In genomic region chr2:97701186-97701585, GRCh38 we compare ENCODE assay signal across 21 cellular contexts.
"Had no signal": no experiment of that assay in that cellular context is flagged by ENCODE, and none has a peak within 500 bp of the region (broad histone marks: within the 10 kb centered on the region; RNA-seq: fewer than 3 reads in every experiment).

No MANE protein-coding gene starts in this region.

- H3K27ac Mint-ChIP-seq: activated CD4-positive, alpha-beta T cell treated with anti-CD3 and anti-CD28 coated beads, Interleukin-2, amount 10 ng/mL, durations not matched to agents 24 days and 14 days; activated naive CD4-positive, alpha-beta T cell treated with anti-CD3 and anti-CD28 coated beads, Interleukin-2, amount 10 ng/mL, durations not matched to agents 7 days and 5 days; nephron; stimulated activated naive CD8-positive, alpha-beta T cell treated with anti-CD3 and anti-CD28 coated beads, Interleukin-15, Interleukin-2, amounts not matched to agents 100 ng/mL and 50 ng/mL, for 24 hours had no signal

- FAIRE-seq: endometrium, frontal cortex had no signal

- H3K4me1 ChIP-seq: breast epithelium, prostate gland had no signal

- H3K4me3 Mint-ChIP-seq: activated CD4-positive, alpha-beta T cell treated with anti-CD3 and anti-CD28 coated beads, Interleukin-2, amount 10 ng/mL, durations not matched to agents 24 days and 14 days; activated naive CD4-positive, alpha-beta T cell treated with anti-CD3 and anti-CD28 coated beads, Interleukin-2, amount 10 ng/mL, durations not matched to agents 7 days and 5 days; nephron; stimulated activated naive CD8-positive, alpha-beta T cell treated with anti-CD3 and anti-CD28 coated beads, Interleukin-15, Interleukin-2, amounts not matched to agents 100 ng/mL and 50 ng/mL, for 24 hours had no signal

- H3K36me3 ChIP-seq: ascending aorta, breast epithelium, prostate gland, upper lobe of left lung had no signal

- ATAC-seq: right cardiac atrium, SK-N-SH treated with all-trans-retinoic acid at 6 μM for 48 hours had no signal

- H3K27ac ChIP-seq: ascending aorta, breast epithelium, coronary artery, prostate gland, skin epidermis, upper lobe of left lung had no signal

- H3K9me3 ChIP-seq: ascending aorta, breast epithelium, prostate gland, upper lobe of left lung had no signal

- H3K27me3 ChIP-seq: ascending aorta, breast epithelium, upper lobe of left lung had no signal

- H3K27me3 Mint-ChIP-seq: stimulated activated naive CD8-positive, alpha-beta T cell treated with anti-CD3 and anti-CD28 coated beads, Interleukin-15, Interleukin-2, amounts not matched to agents 100 ng/mL and 50 ng/mL, for 24 hours had no signal

- H3K4me3 ChIP-seq: ascending aorta, breast epithelium, coronary artery, prostate gland, skin epidermis, upper lobe of left lung had no signal

- H3K36me3 Mint-ChIP-seq: activated naive CD4-positive, alpha-beta T cell treated with anti-CD3 and anti-CD28 coated beads, Interleukin-2, amount 10 ng/mL, durations not matched to agents 7 days and 5 days had no signal

- H3K9me3 Mint-ChIP-seq: activated CD4-positive, alpha-beta T cell treated with anti-CD3 and anti-CD28 coated beads, Interleukin-2, amount 10 ng/mL, durations not matched to agents 24 days and 14 days; activated naive CD4-positive, alpha-beta T cell treated with anti-CD3 and anti-CD28 coated beads, Interleukin-2, amount 10 ng/mL, durations not matched to agents 7 days and 5 days; nephron; stimulated activated naive CD8-positive, alpha-beta T cell treated with anti-CD3 and anti-CD28 coated beads, Interleukin-15, Interleukin-2, amounts not matched to agents 100 ng/mL and 50 ng/mL, for 24 hours had no signal

- DNase-seq: activated CD4-positive, alpha-beta T cell treated with anti-CD3 and anti-CD28 coated beads, Interleukin-2, amount 10 ng/mL, durations not matched to agents 24 days and 14 days; activated CD8-positive, alpha-beta memory T cell treated with anti-CD3 and anti-CD28 coated beads, Interleukin-2, amount 50 U/mL, for 4 hours; activated effector memory CD4-positive, alpha-beta T cell treated with Interleukin-2 at 50 U/mL for 16 hours; activated naive CD4-positive, alpha-beta T cell treated with anti-CD3 and anti-CD28 coated beads, Interleukin-2, amount 10 ng/mL, durations not matched to agents 7 days and 5 days; activated T-cell treated with anti-CD3 and anti-CD28 coated beads, Interleukin-2, amount 50 U/mL, for 48 hours; erythroblast; occipital lobe; right cardiac atrium; stimulated activated CD4-positive, alpha-beta T cell treated with anti-CD3 and anti-CD28 coated beads, Interleukin-2, amount 100 ng/mL, for 48 hours; T-helper 1 cell; upper lobe of left lung had no signal
